8 cellular contexts compared by ENCODE assay signal in genomic region chr17:16217002-16217635, GRCh38. TPM values are rescaled to one million over a fixed set of nuclear protein-coding genes. Genes with fewer than 3 reads are reported as not detected.
DNase-seq lines count a peak whose midpoint lies in the region; ATAC-seq and TF ChIP-seq lines count a peak whose summit lies in the region.

Gene PIGL (plus strand): TSS chr17:16217210. CDS start chr17:16217227, 17 bp downstream.

- H3K4me1 ChIP-seq in Panc1 (ENCODE audit: control insufficient read depth, insufficient read depth, low read length) (peaks cover 6% of the 10 kb centered on the region), esophagus (ENCODE audit: control insufficient read depth in 2 of 2, insufficient read depth in 2 of 2, low read length in 1 of 2) (peaks cover 0 to 4% of the 10 kb centered on the region in 2 donors), mucosa of rectum (ENCODE audit: control insufficient read depth in 2 of 2, insufficient read depth in 2 of 2, low read length in 2 of 2) (peaks cover 22 to 23% of the 10 kb centered on the region in 2 donors)

- peak; percentile 76 for ATAC-seq in Panc1

- DNase-seq in AG20443 (ENCODE audit: low spot score) = peak; percentile 92
- peak; percentile 98 for DNase-seq in Jurkat, Clone E6-1 (ENCODE audit: low read depth, low spot score)
- DNase-seq in Panc1 (ENCODE audit: low read depth, low spot score) = peak; percentile 91
- DNase-seq in activated T-cell treated with anti-CD3 and anti-CD28 coated beads, Interleukin-2, amount 50 U/mL, for 24 hours = peak; percentile 92
- peak; percentile 79 for DNase-seq in stimulated activated CD8-positive, alpha-beta memory T cell treated with anti-CD3 and anti-CD28 coated beads, Interleukin-4, amount 100 ng/mL, for 24 hours (ENCODE audit: low read depth)

- H3K36me3 Mint-ChIP-seq in activated T-cell treated with anti-CD3 and anti-CD28 coated beads, Interleukin-2, amount 50 U/mL, for 24 hours (ENCODE audit: low read depth) = peaks cover 41% of the 10 kb centered on the region

- peak within 1 kb of the TSS; percentile 98 for H3K4me3 ChIP-seq in Jurkat, Clone E6-1 (ENCODE audit: low read length)
- peak within 1 kb of the TSS; percentile 76 to 93 for H3K4me3 ChIP-seq in Panc1 (ENCODE audit: low read depth in 2 of 2, low read length in 2 of 2)
- H3K4me3 ChIP-seq in esophagus (ENCODE audit: low read depth in 1 of 2, low read length in 2 of 2) = peak within 1 kb of the TSS; percentile 80 to 95
- H3K4me3 ChIP-seq in mucosa of rectum (ENCODE audit: low read length in 2 of 2) = peak within 1 kb of the TSS; percentile 78 to 99

- no peaks in the 10 kb centered on the region for H3K27me3 Mint-ChIP-seq in activated T-cell treated with anti-CD3 and anti-CD28 coated beads, Interleukin-2, amount 50 U/mL, for 24 hours

- peak within 1 kb of the TSS; percentile 92 to 98 for H3K9ac ChIP-seq in mucosa of rectum (ENCODE audit: low read depth in 1 of 2, low read length in 2 of 2)

- POLR2A ChIA-PET in Panc1 (lab: Charles Lee) = interaction anchor here (0.6 to 0.9 kb wide), 2 partner anchors 68 to 72 kb away, joined by 3 read pairs; no protein-coding TSS in a partner anchor

- 0% methylated on average over 29 of the region's 29 CpGs for WGBS in esophagus, 2 donors

- peak within 1 kb of the TSS; percentile 96 for H3K27ac Mint-ChIP-seq in activated T-cell treated with anti-CD3 and anti-CD28 coated beads, Interleukin-2, amount 50 U/mL, for 24 hours

- no peak for TF ChIP-seq CTCF in Panc1 (IDR thresholded peaks at IDR 0.05)

- H3K4me3 Mint-ChIP-seq in activated T-cell treated with anti-CD3 and anti-CD28 coated beads, Interleukin-2, amount 50 U/mL, for 24 hours = peak within 1 kb of the TSS; percentile 98

- peak within 1 kb of the TSS; percentile 83 for H3K27ac ChIP-seq in Panc1 (ENCODE audit: low read length)
- peak within 1 kb of the TSS; percentile 94 to 97 for H3K27ac ChIP-seq in esophagus (ENCODE audit: low read depth in 2 of 2, low read length in 1 of 2)
- peak within 1 kb of the TSS; percentile 98 to 99 for H3K27ac ChIP-seq in mucosa of rectum (ENCODE audit: low read depth in 2 of 2, low read length in 2 of 2)

- H3K4me1 Mint-ChIP-seq in activated T-cell treated with anti-CD3 and anti-CD28 coated beads, Interleukin-2, amount 50 U/mL, for 24 hours (ENCODE audit: low read depth) = peaks cover 40% of the 10 kb centered on the region

- intact Hi-C loops in Panc1 (cut with micrococcal nuclease; ENCODE audit: unreplicated experiment) = loop anchor here (10.0 kb wide), 1 partner anchor 78 kb away; no protein-coding TSS in a partner anchor

- in situ Hi-C loops in Panc1 (cut with HindIII; ENCODE audit: low pct_unique_long_range_greater_than_20kb, low sequenced_read_pairs) = no loop called here

- peaks cover 10% of the 10 kb centered on the region for H3K36me3 ChIP-seq in Panc1 (ENCODE audit: control insufficient read depth, insufficient read depth, low read length)
- H3K36me3 ChIP-seq in esophagus (ENCODE audit: control insufficient read depth in 2 of 2, insufficient read depth in 2 of 2, low read length in 1 of 2) = no peaks in the 10 kb centered on the region
- no peaks in the 10 kb centered on the region for H3K36me3 ChIP-seq in mucosa of rectum (ENCODE audit: control insufficient read depth in 2 of 2, insufficient read depth in 2 of 2, low read length in 2 of 2)

- H3K9me3 ChIP-seq in Panc1 (ENCODE audit: control insufficient read depth, insufficient read depth, low read depth, low read length) = no peaks in the 10 kb centered on the region
- H3K9me3 ChIP-seq in esophagus (ENCODE audit: control insufficient read depth in 2 of 2, insufficient read depth in 1 of 2, low read depth in 1 of 2, low read length in 1 of 2) = no peaks in the 10 kb centered on the region
- no peaks in the 10 kb centered on the region for H3K9me3 ChIP-seq in mucosa of rectum (ENCODE audit: control insufficient read depth in 2 of 2, low read length in 2 of 2)

- H3K27me3 ChIP-seq in Panc1 (ENCODE audit: control insufficient read depth, insufficient read depth, low read length) (no peaks in the 10 kb centered on the region), esophagus (ENCODE audit: control insufficient read depth in 1 of 2, insufficient read depth in 2 of 2, low read length in 2 of 2) (no peaks in the 10 kb centered on the region), mucosa of rectum (ENCODE audit: control insufficient read depth in 2 of 2, insufficient read depth in 2 of 2, low read length in 2 of 2) (no peaks in the 10 kb centered on the region)

- peak; percentile 95 for TF ChIP-seq POLR2A in GM19193 (IDR thresholded peaks at IDR 0.05; ENCODE audit: extremely low read depth, insufficient read depth, insufficient read length)

- BruUV-seq in Panc1 (replicated peaks; lab: Mats Ljungman, UMichigan) = TSS peak; percentile 91

- no peaks in the 10 kb centered on the region for H3K9me3 Mint-ChIP-seq in activated T-cell treated with anti-CD3 and anti-CD28 coated beads, Interleukin-2, amount 50 U/mL, for 24 hours

- CTCF ChIA-PET in Panc1 (lab: Charles Lee) = interaction anchor here (0.7 kb wide), 1 partner anchor 193 kb away, joined by 3 read pairs; no protein-coding TSS in a partner anchor

RNA-seq across cellular contexts. Expression of gene PIGL, which starts in this region (rescaled TPM):
- polyA plus RNA-seq in Jurkat, Clone E6-1 (2012; ENCODE audit: insufficient read depth, insufficient read length) = 27.9 TPM
- 14.8 TPM for total RNA-seq in Panc1 (2021; ENCODE audit: unreplicated experiment)
- polyA plus RNA-seq in Panc1 (2012; ENCODE audit: insufficient read length) = 8.3 TPM
- polyA plus RNA-seq in esophagus = 10 to 100 TPM; 13.3 to 21.5 TPM

Comparison
In these comparisons a context has a peak if more than half of its experiments do, and no peak if none do; other contexts are left out.
1. Peak in every context shown above with its lines: DNase-seq, ATAC-seq, H3K4me3 ChIP-seq and H3K27ac ChIP-seq.